In the genomic region with DNA sequence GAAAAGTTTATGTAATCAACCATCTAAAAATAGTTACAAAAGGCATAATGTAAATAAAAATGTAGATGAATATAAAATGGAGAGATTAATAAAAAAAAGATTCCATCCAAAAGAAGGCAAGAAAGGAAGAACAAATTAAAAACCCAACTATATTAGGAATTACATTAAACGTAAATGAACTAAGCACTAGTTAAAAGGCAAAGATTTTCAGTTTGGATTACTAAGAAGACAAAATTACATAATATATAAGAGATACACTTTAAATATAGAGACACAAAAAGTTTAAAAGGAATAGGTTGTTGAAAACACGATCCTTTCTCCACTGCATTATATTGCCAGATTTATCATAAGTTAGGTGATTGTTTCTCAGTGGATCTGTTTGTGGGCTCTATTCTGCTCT, we compare ENCODE assay signal across 19 cellular contexts. TPM values are rescaled to one million over a fixed set of nuclear protein-coding genes. Genes with fewer than 3 reads are reported as not detected.
DNase-seq lines count a peak whose midpoint lies in the region; ATAC-seq, FAIRE-seq and TF ChIP-seq lines count a peak whose summit lies in the region.
"Had no signal": no experiment of that assay in that cellular context is flagged by ENCODE, and none has a peak within 500 bp of the region (broad histone marks: within the 10 kb centered on the region; RNA-seq: fewer than 3 reads in every experiment).

No MANE protein-coding gene starts in this region.

- no peak overlapping the region for H3K27ac ChIP-seq in HEK293 (ENCODE audit: extremely low read depth, low read depth, low read length)
- no peak overlapping the region for H3K27ac ChIP-seq in K562 (ENCODE audit: extremely low read depth, low read depth, low read length)
- H3K27ac ChIP-seq: A549, GM23248 had no signal

- no TSS peak for BruUV-seq in K562 (replicated peaks; lab: Mats Ljungman, UMichigan)

- CTCF ChIA-PET in HEK293 (lab: Yijun Ruan, JAX), result no interaction called here
- CTCF ChIA-PET in K562 (lab: Yijun Ruan, JAX; ENCODE audit: low intra/inter-chr PET ratio), result no interaction called here

- POLR2A ChIA-PET in HEK293 (lab: Yijun Ruan, JAX), result no interaction called here
- POLR2A ChIA-PET in K562 (lab: Yijun Ruan, JAX), result interaction anchor here (0.7 kb wide), 1 partner anchor 395 kb away, joined by 3 read pairs; no protein-coding TSS in a partner anchor

- H3K79me2 ChIP-seq in K562 (ENCODE audit: control insufficient read depth, insufficient read depth, low read length), result no peaks in the 10 kb centered on the region

- TF ChIP-seq CTCF in HEK293 (tag by site-specific recombination; IDR thresholded peaks at IDR 0.05) (no peak), K562 (IDR thresholded peaks at IDR 0.05 in 2 of 3, conservative IDR thresholded peaks at IDR 0.05 in 1 of 3; ENCODE audit: insufficient read depth in 2 of 3, low read depth in 1 of 3, low read length in 3 of 3) (no peak)

- in situ Hi-C loops in K562 (cut with MboI) (no loop called here), ACHN (cut with HindIII; ENCODE audit: low pct_ligation_motif_present, low pct_unique_long_range_greater_than_20kb, low sequenced_read_pairs) (no loop called here)

- no peak for TF ChIP-seq EP300 in K562 (IDR thresholded peaks at IDR 0.05; ENCODE audit: low read length)

- 93% methylated on average over 2 of the region's 2 CpGs for WGBS in K562 (ENCODE audit: insufficient coverage, low coverage, missing lambda C conversion rate)

- FAIRE-seq in K562 (lab: Jason Lieb, UNC) (no peak), frontal cortex (lab: Jason Lieb, UNC) (peak; percentile 15)
- FAIRE-seq: A549, GM12878, GM18507 had no signal

- intact Hi-C loops in K562 (cut with micrococcal nuclease), result no loop called here

- no peaks in the 10 kb centered on the region for H3K9me3 ChIP-seq in HEK293 (ENCODE audit: control insufficient read depth, insufficient read depth, low read depth, low read length)
- no peaks in the 10 kb centered on the region; the same call in 1 of the 2 replicates for H3K9me3 ChIP-seq in K562 (replicated peaks; ENCODE audit: control insufficient read depth, insufficient read depth, low read depth, low read length)

- TF ChIP-seq RAD21 in K562 (CRISPR knock-in tag; conservative IDR thresholded peaks at IDR 0.05 in 1 of 2, IDR thresholded peaks at IDR 0.05 in 1 of 2), result no peak

- no peaks in the 10 kb centered on the region for H4K20me1 ChIP-seq in K562 (replicated peaks; ENCODE audit: control insufficient read depth, insufficient read depth, low read length)

- no peak overlapping the region for H3K4me3 ChIP-seq in HEK293 (ENCODE audit: low read depth, low read length)
- H3K4me3 ChIP-seq in K562, result no peak overlapping the region
- H3K4me3 ChIP-seq: A549, GM12878, GM23248 had no signal

- no peak overlapping the region for H2AFZ ChIP-seq in K562 (ENCODE audit: low read depth, low read length)
- H2AFZ ChIP-seq: GM23248 had no signal

- no peaks in the 10 kb centered on the region for H3K27me3 ChIP-seq in K562 (ENCODE audit: control insufficient read depth in 2 of 2, insufficient read depth in 2 of 2, low read length in 2 of 2)

- no peak overlapping the region for H3K4me2 ChIP-seq in K562 (ENCODE audit: insufficient read depth, low read length)
- H3K4me2 ChIP-seq: A549 had no signal

- H3K9me1 ChIP-seq in K562 (ENCODE audit: control insufficient read depth, insufficient read depth, low read length), result no peaks in the 10 kb centered on the region

- ATAC-seq in K562 (no peak), HG03095 (IDR thresholded peaks at IDR 0.05; ENCODE audit: unreplicated experiment) (no peak)
- ATAC-seq: A549, GM12878 had no signal

- H3K36me3 ChIP-seq in HEK293 (ENCODE audit: control insufficient read depth in 2 of 2, insufficient read depth in 1 of 2, low read length in 2 of 2) (peaks cover 22 to 40% of the 10 kb centered on the region in 2 experiments), K562 (ENCODE audit: control insufficient read depth, insufficient read depth, low read length) (peaks cover 58% of the 10 kb centered on the region)

- H3K4me1 ChIP-seq in HEK293 (ENCODE audit: control insufficient read depth, insufficient read depth, low read length), result no peaks in the 10 kb centered on the region
- H3K4me1 ChIP-seq in K562 (replicated peaks in 1 of 2; ENCODE audit: control insufficient read depth in 2 of 2, insufficient read depth in 2 of 2, low read length in 2 of 2), result no peaks in the 10 kb centered on the region
- H3K4me1 ChIP-seq: A549 had no signal

- H3K9ac ChIP-seq in K562 (ENCODE audit: insufficient read depth in 1 of 2, low read depth in 2 of 2, low read length in 2 of 2), result no peak overlapping the region
- H3K9ac ChIP-seq: GM23248 had no signal

- DNase-seq in K562 (ENCODE audit: extremely low read depth in 1 of 4, low spot score in 3 of 4), result no peak
- DNase-seq in frontal cortex (ENCODE audit: low spot score in 2 of 2), result no peak
- DNase-seq in ACHN, result no peak
- DNase-seq in NCI-H69 (lab: John Stamatoyannopoulos, UW), result no peak
- DNase-seq: 8988T; C1 segment of cervical spinal cord; Calu3; CD4-positive, alpha-beta memory T cell; COR-L47; DND-41; GDM1; GM23248; H7; HCEC 1CT had no signal

- TF ChIP-seq POLR2A in K562 (conservative IDR thresholded peaks at IDR 0.05), result no peak

TF ChIP-seq in HEK293, 187 proteins besides CTCF, POLR2A, EP300 and RAD21:
- TF ChIP-seq ZNF302 (tag by site-specific recombination; IDR thresholded peaks at IDR 0.05; ENCODE audit: low read depth) (no peak), SETDB1 (IDR thresholded peaks at IDR 0.05; ENCODE audit: insufficient read length, low read length) (peak; percentile 81)

TF ChIP-seq in K562, 482 proteins besides CTCF, POLR2A, EP300 and RAD21:
- TF ChIP-seq NFIC (IDR thresholded peaks at IDR 0.05) (no peak), TSC22D4 (tag; IDR thresholded peaks at IDR 0.05) (no peak), ZNF354B (CRISPR knock-in tag; IDR thresholded peaks at IDR 0.05) (0 out of 2 replicates have a peak, but pooled peaks have one; percentile 14), ZNF507 (tag; conservative IDR thresholded peaks at IDR 0.05) (peak; percentile 96), RBM25 (IDR thresholded peaks at IDR 0.05; ENCODE audit: low read depth, low read length, severe bottlenecking) (peak; percentile 41)

RNA-seq across cellular contexts. Expression of a gene that starts 27.3 kb away (rescaled TPM):
- 1.2 and 3.2 TPM in 2 replicates for total RNA-seq in K562 (2011; cell fraction: chromatin; rRNA removed; ENCODE audit: low replicate concordance)
- 1.0 and 1.3 TPM in 2 replicates for total RNA-seq in K562 (2011; cell fraction: nucleolus; rRNA removed)
- total RNA-seq in K562 (2011; cell fraction: nucleoplasm; rRNA removed), result 1.8 and 3.2 TPM in 2 replicates
- 2.7 and 4.9 TPM in 2 replicates for total RNA-seq in K562 (2014; rRNA removed)
- 8.4 and 10.1 TPM in 2 replicates for total RNA-seq in K562 (2014; rRNA removed; fragmentation: Illumina TruSeq; extraction: Trizol)
- total RNA-seq in K562 (2015; rRNA removed; fragmentation: Illumina TruSeq; extraction: Trizol), result 9.3 and 9.4 TPM in 2 replicates
- total RNA-seq in K562 (2021), result 7.2 and 7.8 TPM in 2 replicates
- polyA plus RNA-seq in K562 (2011; rRNA removed), result 1.2 and 2.9 TPM in 2 replicates
- polyA plus RNA-seq in K562 (2011; cell fraction: cytosol; rRNA removed), result 2.1 and 3.7 TPM in 2 replicates
- 1.3 and 1.6 TPM in 2 replicates for polyA plus RNA-seq in K562 (2011; cell fraction: nucleus; rRNA removed)
- 3.5 and 5.2 TPM in 2 replicates for polyA plus RNA-seq in K562 (2012)
- 8.7 and 9.7 TPM in 2 replicates for polyA plus RNA-seq in K562 (2014; fragmentation: Illumina TruSeq; extraction: Trizol)
- polyA plus RNA-seq in K562 (2014; fragmentation: Nextera tagmentation; extraction: Ambion mirVana), result 1 to 10 TPM; 2.6 TPM
- 3.5 and 4.1 TPM in 2 replicates for polyA plus RNA-seq in K562 (2014; rRNA removed)
- polyA minus RNA-seq in K562 (2011; rRNA and poly(A)+ RNA removed), result 3.3 and 3.6 TPM in 2 replicates
- 2.3 and 3.6 TPM in 2 replicates for polyA minus RNA-seq in K562 (2011; cell fraction: cytosol; rRNA and poly(A)+ RNA removed)
- polyA minus RNA-seq in K562 (2011; cell fraction: nucleus; rRNA and poly(A)+ RNA removed), result 1.9 and 2.3 TPM in 2 replicates
- total RNA-seq in frontal cortex, result 6.9 TPM

RNA-seq across cellular contexts. Expression of a gene that starts 27.3 kb away (rescaled TPM):
- 27.5 and 33.7 TPM in 2 replicates for total RNA-seq in K562 (2011; cell fraction: chromatin; rRNA removed; ENCODE audit: low replicate concordance)
- 25.3 and 26.0 TPM in 2 replicates for total RNA-seq in K562 (2011; cell fraction: nucleolus; rRNA removed)
- 44.0 and 78.8 TPM in 2 replicates for total RNA-seq in K562 (2011; cell fraction: nucleoplasm; rRNA removed)
- total RNA-seq in K562 (2014; rRNA removed) (13.2 and 25.4 TPM in 2 replicates), K562 (2014; rRNA removed; fragmentation: Illumina TruSeq; extraction: Trizol) (21.8 and 23.9 TPM in 2 replicates), K562 (2015; rRNA removed; fragmentation: Illumina TruSeq; extraction: Trizol) (22.3 and 23.2 TPM in 2 replicates), K562 (2021) (16.8 and 18.4 TPM in 2 replicates), frontal cortex (46.9 TPM)
- polyA plus RNA-seq in K562 (2011; rRNA removed) (16.4 and 21.0 TPM in 2 replicates), K562 (2014; fragmentation: Illumina TruSeq; extraction: Trizol) (17.0 and 18.5 TPM in 2 replicates), K562 (2014; fragmentation: Nextera tagmentation; extraction: Ambion mirVana) (10 to 100 TPM in 1 of 2 experiments, 1 to 10 TPM in 1; 8.1 to 13.1 TPM), K562 (2014; rRNA removed) (19.0 and 21.8 TPM in 2 replicates)
- polyA plus RNA-seq in K562 (2011; cell fraction: cytosol; rRNA removed), result 7.3 and 7.7 TPM in 2 replicates
- 31.8 and 36.5 TPM in 2 replicates for polyA plus RNA-seq in K562 (2011; cell fraction: nucleus; rRNA removed)
- 12.5 and 14.1 TPM in 2 replicates for polyA plus RNA-seq in K562 (2012)
- polyA minus RNA-seq in K562 (2011; rRNA and poly(A)+ RNA removed), result 17.4 and 20.7 TPM in 2 replicates
- 11.0 and 14.2 TPM in 2 replicates for polyA minus RNA-seq in K562 (2011; cell fraction: cytosol; rRNA and poly(A)+ RNA removed)
- 21.4 and 29.4 TPM in 2 replicates for polyA minus RNA-seq in K562 (2011; cell fraction: nucleus; rRNA and poly(A)+ RNA removed)
